ENCODE assay signal across 7 cellular contexts in the genomic region with DNA sequence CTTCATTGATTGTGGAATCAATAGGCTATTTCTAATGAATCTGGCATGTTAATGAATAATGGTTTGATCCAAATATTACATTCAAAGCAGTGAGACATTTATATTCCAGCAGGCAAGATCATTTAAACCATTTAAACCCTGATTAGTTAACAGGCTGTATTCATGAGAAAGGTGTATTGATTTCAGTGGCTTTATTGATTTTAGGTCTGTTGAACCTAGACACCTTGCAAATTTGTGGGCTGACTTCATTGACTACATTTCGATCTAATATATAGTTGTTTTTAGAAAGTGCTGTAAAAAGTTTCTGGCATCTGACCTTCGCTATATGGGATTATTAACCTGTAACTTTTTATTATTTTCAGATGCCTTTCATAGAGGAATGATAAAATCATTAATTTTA.
"Had no signal": no experiment of that assay in that cellular context is flagged by ENCODE, and none has a peak within 500 bp of the region (broad histone marks: within the 10 kb centered on the region; RNA-seq: fewer than 3 reads in every experiment).

No MANE protein-coding gene starts in this region.

- H3K4me3 ChIP-seq: GM12878 had no signal

- FAIRE-seq: GM12878, GM12891, GM12892, GM18507, GM19239 had no signal

- ATAC-seq: GM12878 had no signal

- DNase-seq: GDM1, GF-D8 had no signal
